17 cellular contexts compared by ENCODE assay signal in genomic region chr14:61713724-61714437, GRCh38. TPM values are rescaled to one million over a fixed set of nuclear protein-coding genes. Genes with fewer than 3 reads are reported as not detected.
A peak's percentile ranks its signal among the peaks of the same experiment; 100 is the strongest.
DNase-seq lines count a peak whose midpoint lies in the region; TF ChIP-seq lines count a peak whose summit lies in the region.
"Had no signal": no experiment of that assay in that cellular context is flagged by ENCODE, and none has a peak within 500 bp of the region (broad histone marks: within the 10 kb centered on the region; RNA-seq: fewer than 3 reads in every experiment).

No MANE protein-coding gene starts in this region.

- no peaks in the 10 kb centered on the region for H3K9me2 ChIP-seq in OCI-LY7 (ENCODE audit: insufficient read depth, low read length)

- H3K9me3 ChIP-seq in OCI-LY7 (ENCODE audit: low read length) (no peaks in the 10 kb centered on the region), spleen (no peaks in the 10 kb centered on the region)
- H3K9me3 ChIP-seq: tibial nerve had no signal

- peaks cover 96% of the 10 kb centered on the region for H3K4me1 ChIP-seq in OCI-LY7 (ENCODE audit: insufficient read depth, low read length, poor library complexity, severe bottlenecking)
- peaks cover 61 to 100% (median 98%) of the 10 kb centered on the region in 6 donors for H3K4me1 ChIP-seq in spleen

- H3K36me3 ChIP-seq in OCI-LY7 (ENCODE audit: insufficient read depth, low read length), result no peaks in the 10 kb centered on the region; the same call in 1 of the 2 replicates
- H3K36me3 ChIP-seq in spleen, result no peaks in the 10 kb centered on the region
- H3K36me3 ChIP-seq: tibial nerve had no signal

- intact Hi-C loops in OCI-LY7 (cut with micrococcal nuclease; ENCODE audit: unreplicated experiment) (loop anchor here (5.0 kb wide), 1 partner anchor 147 kb away; no protein-coding TSS in a partner anchor), spleen (cut with DNase I; ENCODE audit: low total_unique reads) (loop anchor here (10.0 kb wide), 1 partner anchor 129 kb away; no protein-coding TSS in a partner anchor)

- H3K36me3 Mint-ChIP-seq in activated naive CD8-positive, alpha-beta T cell, result no peaks in the 10 kb centered on the region
- peaks cover 15% of the 10 kb centered on the region for H3K36me3 Mint-ChIP-seq in activated naive CD8-positive, alpha-beta T cell treated with anti-CD3 and anti-CD28 coated beads for 36 hours

- BruUV-seq in OCI-LY7 (replicated peaks; lab: Mats Ljungman, UMichigan), result no TSS peak

- peak overlapping the region; percentile 54 for H3K27ac Mint-ChIP-seq in activated naive CD8-positive, alpha-beta T cell
- no peak overlapping the region for H3K27ac Mint-ChIP-seq in activated naive CD8-positive, alpha-beta T cell treated with anti-CD3 and anti-CD28 coated beads for 36 hours
- H3K27ac Mint-ChIP-seq: activated naive CD8-positive, alpha-beta T cell treated with anti-CD3 and anti-CD28 coated beads, Interleukin-2, amount 10 ng/mL, durations not matched to agents 7 days and 5 days had no signal

- no peaks in the 10 kb centered on the region for H3K27me3 Mint-ChIP-seq in activated naive CD8-positive, alpha-beta T cell
- no peaks in the 10 kb centered on the region for H3K27me3 Mint-ChIP-seq in activated naive CD8-positive, alpha-beta T cell treated with anti-CD3 and anti-CD28 coated beads for 36 hours
- H3K27me3 Mint-ChIP-seq: activated naive CD8-positive, alpha-beta T cell treated with anti-CD3 and anti-CD28 coated beads, Interleukin-2, amount 10 ng/mL, durations not matched to agents 7 days and 5 days had no signal

- H3K9me3 Mint-ChIP-seq in activated naive CD8-positive, alpha-beta T cell (ENCODE audit: low read depth), result no peaks in the 10 kb centered on the region
- no peaks in the 10 kb centered on the region for H3K9me3 Mint-ChIP-seq in activated naive CD8-positive, alpha-beta T cell treated with anti-CD3 and anti-CD28 coated beads for 36 hours
- H3K9me3 Mint-ChIP-seq: activated naive CD8-positive, alpha-beta T cell treated with anti-CD3 and anti-CD28 coated beads, Interleukin-2, amount 10 ng/mL, durations not matched to agents 7 days and 5 days had no signal

- H2AFZ ChIP-seq in OCI-LY7 (ENCODE audit: low read length), result no peak overlapping the region

- no peak for TF ChIP-seq CTCF in OCI-LY7 (conservative IDR thresholded peaks at IDR 0.05; ENCODE audit: low read length)
- no peak for TF ChIP-seq CTCF in fibroblast of pulmonary artery (IDR thresholded peaks at IDR 0.05; ENCODE audit: low read length, missing control alignments)
- TF ChIP-seq CTCF in spleen (IDR thresholded peaks at IDR 0.05 in 8 of 11, conservative IDR thresholded peaks at IDR 0.05 in 3 of 11), result no peak

- TF ChIP-seq POLR2A in spleen (IDR thresholded peaks at IDR 0.05), result no peak

- WGBS in spleen, 5 donors, result 56 to 65% (median 64%) methylated on average over 4 of the region's 4 CpGs

- peaks cover 100% of the 10 kb centered on the region for H3K79me2 ChIP-seq in OCI-LY7 (ENCODE audit: insufficient read depth, low read depth, low read length)

- H4K20me1 ChIP-seq in OCI-LY7 (ENCODE audit: insufficient read depth, low read length), result peaks cover 81% of the 10 kb centered on the region

- H3K4me3 ChIP-seq in OCI-LY7 (ENCODE audit: low read depth, low read length, poor library complexity, severe bottlenecking) (no peak overlapping the region), fibroblast of pulmonary artery (replicated peaks; ENCODE audit: low read depth, low read length) (peak overlapping the region; percentile 43), spleen (no peak overlapping the region)
- H3K4me3 ChIP-seq: lung, tibial nerve had no signal

- POLR2A ChIA-PET in OCI-LY7 (lab: Charles Lee), result interaction anchor here (0.8 to 8.2 kb wide), 7 partner anchors 8 to 161 kb away, joined by 3 to 79 read pairs (median 3); no protein-coding TSS in a partner anchor

- H3K27ac ChIP-seq in OCI-LY7 (ENCODE audit: low read depth, low read length, poor library complexity, severe bottlenecking) (no peak overlapping the region), spleen (peak overlapping the region; percentile 1 to 81 (median 70))
- H3K27ac ChIP-seq: KMS-11, tibial nerve had no signal

- peak overlapping the region; percentile 62; the same call in 1 of the 2 replicates for H3K4me2 ChIP-seq in OCI-LY7 (ENCODE audit: low read length)
- H3K4me2 ChIP-seq: KMS-11 had no signal

- H3K4me1 Mint-ChIP-seq in activated naive CD8-positive, alpha-beta T cell (ENCODE audit: low read depth), result peaks cover 93% of the 10 kb centered on the region
- H3K4me1 Mint-ChIP-seq in activated naive CD8-positive, alpha-beta T cell treated with anti-CD3 and anti-CD28 coated beads for 36 hours, result peaks cover 83% of the 10 kb centered on the region

- H3K27me3 ChIP-seq in spleen (replicated peaks in 1 of 7), result no peaks in the 10 kb centered on the region
- H3K27me3 ChIP-seq: tibial nerve had no signal

- CTCF ChIA-PET in OCI-LY7 (lab: Charles Lee; ENCODE audit: unreplicated experiment), result no interaction called here

- peak overlapping the region; percentile 13 for H3K4me3 Mint-ChIP-seq in activated naive CD8-positive, alpha-beta T cell
- H3K4me3 Mint-ChIP-seq in activated naive CD8-positive, alpha-beta T cell treated with anti-CD3 and anti-CD28 coated beads for 36 hours, result no peak overlapping the region
- H3K4me3 Mint-ChIP-seq: activated naive CD8-positive, alpha-beta T cell treated with anti-CD3 and anti-CD28 coated beads, Interleukin-2, amount 10 ng/mL, durations not matched to agents 7 days and 5 days had no signal

- no peak for DNase-seq in activated naive CD8-positive, alpha-beta T cell treated with anti-CD3 and anti-CD28 coated beads for 36 hours
- DNase-seq in OCI-LY7 (ENCODE audit: low spot score) (no peak), fibroblast of pulmonary artery (ENCODE audit: low read depth) (no peak), spleen (no peak), COLO829 (ENCODE audit: low spot score) (no peak), ureter (ENCODE audit: low spot score) (no peak), MV-4-11 (lab: John Stamatoyannopoulos, UW) (no peak)
- DNase-seq: activated naive CD8-positive, alpha-beta T cell treated with anti-CD3 and anti-CD28 coated beads, Interleukin-2, amount 10 ng/mL, durations not matched to agents 7 days and 5 days; NCI-H1694 treated with DMSO at 0.1 percent for 48 hours; NCI-H526; occipital lobe; stimulated activated CD4-positive, alpha-beta T cell treated with anti-CD3 and anti-CD28 coated beads, Interleukin-12 subunit alpha, Interleukin-12 subunit beta, amount 100 ng/mL, for 4 hours; T-helper 2 cell had no signal

RNA-seq across cellular contexts. Expression of gene HIF1A, which starts 18.6 kb away (rescaled TPM):
- total RNA-seq in activated naive CD8-positive, alpha-beta T cell treated with anti-CD3 and anti-CD28 coated beads for 36 hours, result 100 to 1,000 TPM; 157 to 158 TPM
- total RNA-seq in OCI-LY7 (2014; rRNA removed; shearing (Covaris generic)), result 59.5 and 71.7 TPM in 2 replicates
- total RNA-seq in OCI-LY7 (2022) (88.1 and 93.7 TPM in 2 replicates), spleen (100 to 1,000 TPM; 177 to 312 (median 248) TPM), ureter (242 TPM)
- polyA plus RNA-seq in spleen, result 10 to 100 TPM; 34.6 to 44.8 (median 43.7) TPM

RNA-seq across cellular contexts. Expression of gene SNAPC1, which starts 48.3 kb away (rescaled TPM):
- total RNA-seq in activated naive CD8-positive, alpha-beta T cell treated with anti-CD3 and anti-CD28 coated beads for 36 hours, result 10 to 100 TPM in 1 of 2 experiments, 1 to 10 TPM in 1; 9.2 to 10.2 TPM
- total RNA-seq in OCI-LY7 (2014; rRNA removed; shearing (Covaris generic)), result 10.5 and 11.7 TPM in 2 replicates
- 9.5 and 12.1 TPM in 2 replicates for total RNA-seq in OCI-LY7 (2022)
- total RNA-seq in spleen, result 10 to 100 TPM in 1 of 7 donors, 1 to 10 TPM in 6; 4.8 to 12.2 (median 6.8) TPM
- polyA plus RNA-seq in spleen, result 1 to 10 TPM; 3.3 to 5.3 (median 5.2) TPM
- 8.9 TPM for total RNA-seq in ureter
